In genomic region chr7:121054925-121055324, GRCh38 we compare ENCODE assay signal across 16 cellular contexts.
A peak's percentile ranks its signal among the peaks of the same experiment; 100 is the strongest.
DNase-seq lines count a peak whose midpoint lies in the region; ATAC-seq, FAIRE-seq and TF ChIP-seq lines count a peak whose summit lies in the region.
"Had no signal": no experiment of that assay in that cellular context is flagged by ENCODE, and none has a peak within 500 bp of the region (broad histone marks: within the 10 kb centered on the region; RNA-seq: fewer than 3 reads in every experiment).

No MANE protein-coding gene starts in this region.

- no peaks in the 10 kb centered on the region for H3K36me3 ChIP-seq in MM.1S (replicated peaks; ENCODE audit: insufficient read depth, low read length)
- H3K36me3 ChIP-seq: BE2C had no signal

- no peak overlapping the region for H3K4me2 ChIP-seq in MM.1S (ENCODE audit: low read depth, low read length)
- H3K4me2 ChIP-seq: A549 had no signal

- H3K9me3 ChIP-seq in MM.1S (replicated peaks; ENCODE audit: insufficient read depth, low read length), result no peaks in the 10 kb centered on the region
- H3K9me3 ChIP-seq: A549, BE2C had no signal

- no peaks in the 10 kb centered on the region for H4K20me1 ChIP-seq in MM.1S (ENCODE audit: insufficient read depth, low read length)

- H3K4me1 ChIP-seq in MM.1S (ENCODE audit: low read length), result no peaks in the 10 kb centered on the region
- H3K4me1 ChIP-seq: A549, BE2C had no signal

- no peaks in the 10 kb centered on the region for H3K79me2 ChIP-seq in MM.1S (ENCODE audit: low read length)

- no peak overlapping the region for H3K27ac ChIP-seq in MM.1S (ENCODE audit: low read length)
- H3K27ac ChIP-seq: A549, C4-2B had no signal

- no peak overlapping the region for H3K9ac ChIP-seq in MM.1S (ENCODE audit: low read length)

- no peaks in the 10 kb centered on the region for H3K9me2 ChIP-seq in MM.1S (replicated peaks; ENCODE audit: insufficient read depth, low read length)

- no peak for TF ChIP-seq CTCF in MM.1S (IDR thresholded peaks at IDR 0.05; ENCODE audit: low read length)

- no peaks in the 10 kb centered on the region for H3K27me3 ChIP-seq in MM.1S (replicated peaks; ENCODE audit: insufficient read depth, low read length)
- H3K27me3 ChIP-seq: BE2C had no signal

- no peak for DNase-seq in frontal cortex (ENCODE audit: low spot score in 2 of 2)
- no peak for DNase-seq in MM.1S
- no peak for DNase-seq in activated CD8-positive, alpha-beta memory T cell treated with anti-CD3 and anti-CD28 coated beads, Interleukin-2, amount 50 U/mL, for 4 hours
- DNase-seq: BE2C; CD4-positive, alpha-beta memory T cell; DMS79; GDM1; H7; Kasumi-1; KBM-7 had no signal

- no peaks in the 10 kb centered on the region for H3F3A ChIP-seq in MM.1S (ENCODE audit: insufficient read depth, low read length)

- no peak overlapping the region for H2AFZ ChIP-seq in MM.1S (ENCODE audit: low read length)

- FAIRE-seq in frontal cortex (lab: Jason Lieb, UNC), result peak; percentile 26
- FAIRE-seq: A549 had no signal

- no peak overlapping the region for H3K4me3 ChIP-seq in MM.1S (ENCODE audit: low read length)
- H3K4me3 ChIP-seq: A549 had no signal

- ATAC-seq in GM18861 (IDR thresholded peaks at IDR 0.05; ENCODE audit: unreplicated experiment), result peak; percentile 71
- ATAC-seq in GM21390 (IDR thresholded peaks at IDR 0.05; ENCODE audit: unreplicated experiment), result peak; percentile 61
- peak; percentile 42 for ATAC-seq in HG03432 (IDR thresholded peaks at IDR 0.05; ENCODE audit: unreplicated experiment)
- ATAC-seq in GM18511 (IDR thresholded peaks at IDR 0.05; ENCODE audit: unreplicated experiment), result no peak
- ATAC-seq: A549 had no signal
